In genomic region chr4:38184404-38184803, GRCh38 we compare ENCODE assay signal across 17 cellular contexts.
DNase-seq lines count a peak whose midpoint lies in the region; ATAC-seq, FAIRE-seq and TF ChIP-seq lines count a peak whose summit lies in the region.
"Had no signal": no experiment of that assay in that cellular context is flagged by ENCODE, and none has a peak within 500 bp of the region (broad histone marks: within the 10 kb centered on the region; RNA-seq: fewer than 3 reads in every experiment).

No MANE protein-coding gene starts in this region.

- no peak overlapping the region for H3K27ac ChIP-seq in H1 (ENCODE audit: low read depth, low read length)
- no peak overlapping the region for H3K27ac ChIP-seq in neural progenitor cell
- H3K27ac ChIP-seq: thoracic aorta had no signal

- no peak overlapping the region for H2AK5ac ChIP-seq in H1 (ENCODE audit: low read depth, low read length)

- CTCF ChIA-PET in H1 (lab: Charles Lee; ENCODE audit: partially characterized antibody), result interaction anchor here (0.7 to 2.8 kb wide), 14 partner anchors 24 to 1804 kb away, joined by 3 to 13 read pairs (median 4); partner anchors contain the start of gene TLR10

- H3K36me3 ChIP-seq in H1 (ENCODE audit: control insufficient read depth in 2 of 4, insufficient read depth in 4 of 4, low read length in 3 of 4) (peaks cover 0 to 6% (median 0%) of the 10 kb centered on the region in 4 experiments; a peak in 1 of 8 replicates), neural progenitor cell (no peaks in the 10 kb centered on the region)
- H3K36me3 ChIP-seq: HAP-1, thoracic aorta had no signal

- no peak overlapping the region for H2BK20ac ChIP-seq in H1 (ENCODE audit: low read length)

- WGBS in H1 (ENCODE audit: extremely low coverage in 1 of 2, insufficient coverage in 1 of 2, insufficient read length in 1 of 2, insufficient replicate concordance in 2 of 2, low coverage in 1 of 2, low lambda C conversion rate in 2 of 2, missing lambda C conversion rate in 1 of 2), 2 experiments, result 88% methylated on average over 8 of the region's 8 CpGs; no CpG with 5 or more reads in 1 of the 2 experiments

- H3K14ac ChIP-seq in H1 (ENCODE audit: insufficient read length), result no peak overlapping the region

- no peak for FAIRE-seq in H1 (lab: Jason Lieb, UNC)
- FAIRE-seq: D721Med had no signal

- H3K4me3 ChIP-seq in H1 (ENCODE audit: extremely low read depth in 1 of 4, insufficient read depth in 2 of 4, low read depth in 3 of 4, low read length in 4 of 4) (no peak overlapping the region), neural progenitor cell (no peak overlapping the region)
- H3K4me3 ChIP-seq: HAP-1, thoracic aorta had no signal

- no peak overlapping the region for H2AFZ ChIP-seq in H1 (ENCODE audit: low read length)
- no peak overlapping the region for H2AFZ ChIP-seq in neural progenitor cell (replicated peaks)

- ATAC-seq in HG02938 (IDR thresholded peaks at IDR 0.05; ENCODE audit: unreplicated experiment), result no peak
- ATAC-seq: activated CD8-positive, alpha-beta T cell treated with anti-CD3 and anti-CD28 coated beads, Interleukin-2, amount 10 ng/mL, durations not matched to agents 7 days and 5 days had no signal

- TF ChIP-seq RAD21 in H1 (IDR thresholded peaks at IDR 0.05 in 1 of 2, conservative IDR thresholded peaks at IDR 0.05 in 1 of 2; ENCODE audit: low read depth in 2 of 2, low read length in 2 of 2), result peak; percentile 25 to 60; a peak in 3 of 4 replicates

- TF ChIP-seq CTCF in GM12874 (IDR thresholded peaks at IDR 0.05; ENCODE audit: insufficient read depth, low read depth, low read length) (0 out of 2 replicates have a peak, but pooled peaks have one; percentile 15), H1 (IDR thresholded peaks at IDR 0.05; ENCODE audit: control extremely low read depth in 1 of 3, insufficient read depth in 1 of 3, low read depth in 1 of 3, low read length in 3 of 3) (peak in 2 of 3 experiments; percentile 31 to 44; a peak in 2 of 4 replicates), osteocyte (IDR thresholded peaks at IDR 0.05) (peak; percentile 29), neural progenitor cell (IDR thresholded peaks at IDR 0.05) (no peak)

- no peak overlapping the region for H3K4me3 Mint-ChIP-seq in osteocyte (ENCODE audit: unreplicated experiment)
- H3K4me3 Mint-ChIP-seq in neural progenitor cell, result no peak overlapping the region
- H3K4me3 Mint-ChIP-seq: activated CD8-positive, alpha-beta T cell treated with anti-CD3 and anti-CD28 coated beads, Interleukin-2, amount 10 ng/mL, durations not matched to agents 7 days and 5 days; memory B cell had no signal

- H3K4ac ChIP-seq in H1 (replicated peaks; ENCODE audit: insufficient read length, low read depth, low read length), result no peak overlapping the region

- H2BK5ac ChIP-seq in H1 (ENCODE audit: low read depth, low read length), result no peak overlapping the region

- no peak overlapping the region for H4K91ac ChIP-seq in H1 (replicated peaks; ENCODE audit: insufficient read length, low read length)

- H2BK120ac ChIP-seq in H1 (replicated peaks; ENCODE audit: low read depth, low read length), result no peak overlapping the region

- no peaks in the 10 kb centered on the region for H3K4me1 ChIP-seq in H1 (replicated peaks in 1 of 4; ENCODE audit: control insufficient read depth in 3 of 4, insufficient read depth in 4 of 4, low read length in 3 of 4)
- peaks cover 15% of the 10 kb centered on the region for H3K4me1 ChIP-seq in neural progenitor cell
- H3K4me1 ChIP-seq: HAP-1 had no signal

- peaks cover 10% of the 10 kb centered on the region for H3K4me1 Mint-ChIP-seq in osteocyte (ENCODE audit: unreplicated experiment)
- H3K4me1 Mint-ChIP-seq in neural progenitor cell, result peaks cover 17% of the 10 kb centered on the region

- no peak overlapping the region for H3K23ac ChIP-seq in H1 (ENCODE audit: insufficient read length)

- no peaks in the 10 kb centered on the region for H3K79me1 ChIP-seq in H1 (ENCODE audit: low read depth, low read length)

- DNase-seq in NOMO-1 (lab: John Stamatoyannopoulos, UW; ENCODE audit: unreplicated experiment in 2 of 2) (peak; percentile 57 to 76), H1 (ENCODE audit: low read depth in 1 of 2, low spot score in 2 of 2) (no peak), osteocyte (ENCODE audit: extremely low spot score, unreplicated experiment) (no peak), NCI-H510A (lab: John Stamatoyannopoulos, UW) (no peak), neural progenitor cell (ENCODE audit: low spot score) (no peak)
- DNase-seq: activated CD8-positive, alpha-beta T cell treated with anti-CD3 and anti-CD28 coated beads, Interleukin-2, amount 10 ng/mL, durations not matched to agents 7 days and 5 days; erythroblast; NCI-H187; NCI-H69; occipital lobe; SIG-M5 had no signal

- H3K27ac Mint-ChIP-seq in osteocyte (ENCODE audit: unreplicated experiment), result no peak overlapping the region
- H3K27ac Mint-ChIP-seq in neural progenitor cell, result no peak overlapping the region
- H3K27ac Mint-ChIP-seq: activated CD8-positive, alpha-beta T cell treated with anti-CD3 and anti-CD28 coated beads, Interleukin-2, amount 10 ng/mL, durations not matched to agents 7 days and 5 days; memory B cell had no signal

- no peak for TF ChIP-seq EP300 in H1 (IDR thresholded peaks at IDR 0.05; ENCODE audit: borderline replicate concordance in 1 of 2, low read depth in 2 of 2, low read length in 2 of 2)

- H3K4me2 ChIP-seq in H1 (ENCODE audit: insufficient read depth in 1 of 2, low read depth in 2 of 2, low read length in 2 of 2) (no peak overlapping the region), neural progenitor cell (no peak overlapping the region)

- no peak overlapping the region for H3K18ac ChIP-seq in H1 (ENCODE audit: extremely low read depth, low read length)

- H3K27me3 Mint-ChIP-seq in osteocyte (ENCODE audit: unreplicated experiment) (no peaks in the 10 kb centered on the region), neural progenitor cell (ENCODE audit: insufficient read depth, low read depth) (peaks cover 3% of the 10 kb centered on the region)
- H3K27me3 Mint-ChIP-seq: memory B cell had no signal

- H3K56ac ChIP-seq in H1 (replicated peaks; ENCODE audit: insufficient read length, low read depth, low read length), result no peak overlapping the region

- no peaks in the 10 kb centered on the region for H3K36me3 Mint-ChIP-seq in osteocyte (ENCODE audit: unreplicated experiment)
- H3K36me3 Mint-ChIP-seq in neural progenitor cell, result no peaks in the 10 kb centered on the region
- H3K36me3 Mint-ChIP-seq: memory B cell had no signal

- no peak overlapping the region for H4K8ac ChIP-seq in H1 (ENCODE audit: extremely low read depth, insufficient read depth, low read length)

- TF ChIP-seq POLR2A in H1 (IDR thresholded peaks at IDR 0.05; ENCODE audit: control extremely low read depth in 1 of 2, low read depth in 2 of 2, low read length in 2 of 2), result no peak

- POLR2A ChIA-PET in H1 (lab: Charles Lee; ENCODE audit: partially characterized antibody), result interaction anchor here (0.6 kb wide), 1 partner anchor 17 kb away, joined by 3 read pairs; no protein-coding TSS in a partner anchor

- no peaks in the 10 kb centered on the region for H3K27me3 ChIP-seq in H1 (replicated peaks in 1 of 4; ENCODE audit: control insufficient read depth in 3 of 4, extremely low read depth in 1 of 4, insufficient read depth in 3 of 4, low read length in 3 of 4)
- no peaks in the 10 kb centered on the region for H3K27me3 ChIP-seq in neural progenitor cell

- H3K9me3 Mint-ChIP-seq in osteocyte (ENCODE audit: unreplicated experiment), result no peaks in the 10 kb centered on the region
- peaks cover 20% of the 10 kb centered on the region for H3K9me3 Mint-ChIP-seq in neural progenitor cell
- H3K9me3 Mint-ChIP-seq: memory B cell had no signal

- H3F3A ChIP-seq in neural progenitor cell (ENCODE audit: low read depth), result peaks cover 12% of the 10 kb centered on the region

- no peaks in the 10 kb centered on the region for H3K79me2 ChIP-seq in H1 (ENCODE audit: control insufficient read depth in 1 of 2, insufficient read depth in 2 of 2, low read length in 2 of 2)
- no peaks in the 10 kb centered on the region for H3K79me2 ChIP-seq in neural progenitor cell (ENCODE audit: low read depth)

- H3K9me3 ChIP-seq in H1 (ENCODE audit: insufficient read depth in 2 of 2, low read depth in 1 of 2, low read length in 1 of 2) (peaks cover 13 to 16% of the 10 kb centered on the region in 2 experiments; a peak in 2 of 4 replicates), neural progenitor cell (ENCODE audit: low read depth) (no peaks in the 10 kb centered on the region)
- H3K9me3 ChIP-seq: HAP-1, thoracic aorta had no signal

- no peak overlapping the region for H2BK15ac ChIP-seq in H1 (ENCODE audit: low read length)

- H3K23me2 ChIP-seq in H1 (ENCODE audit: low read depth, low read length), result no peaks in the 10 kb centered on the region

- no peak overlapping the region for H2BK12ac ChIP-seq in H1 (ENCODE audit: low read depth, low read length)

- H4K20me1 ChIP-seq in H1 (replicated peaks in 1 of 2; ENCODE audit: control insufficient read depth in 1 of 2, insufficient read depth in 2 of 2, low read length in 2 of 2) (no peaks in the 10 kb centered on the region), neural progenitor cell (ENCODE audit: low read depth) (no peaks in the 10 kb centered on the region)

- no peak overlapping the region for H4K5ac ChIP-seq in H1 (ENCODE audit: insufficient read length, low read depth, low read length)

- H3K9ac ChIP-seq in H1 (replicated peaks in 1 of 4; ENCODE audit: extremely low read depth in 1 of 4, low read depth in 3 of 4, low read length in 3 of 4), result no peak overlapping the region
- no peak overlapping the region for H3K9ac ChIP-seq in neural progenitor cell

TF ChIP-seq in H1, 55 proteins besides CTCF, POLR2A, EP300 and RAD21 (continues in another document):
- TF ChIP-seq CREB1 (IDR thresholded peaks at IDR 0.05), result no peak
- no peak for TF ChIP-seq YY1 (IDR thresholded peaks at IDR 0.05; ENCODE audit: low read depth, low read length)
- no peak for TF ChIP-seq TAF7 (optimal IDR thresholded peaks at IDR 0.05; ENCODE audit: borderline replicate concordance, low read depth, low read length)
- no peak for TF ChIP-seq E2F6 (IDR thresholded peaks at IDR 0.05)
- no peak for TF ChIP-seq RXRA (IDR thresholded peaks at IDR 0.05; ENCODE audit: insufficient read depth, low read depth, low read length)
- TF ChIP-seq RNF2 (IDR thresholded peaks at IDR 0.05; ENCODE audit: borderline replicate concordance, low read depth, low read length, missing control alignments, poor library complexity, severe bottlenecking), result no peak
- TF ChIP-seq TAF1 (IDR thresholded peaks at IDR 0.05; ENCODE audit: low read depth, low read length), result no peak
- no peak for TF ChIP-seq CBX5 (IDR thresholded peaks at IDR 0.05; ENCODE audit: low read depth, low read length)
- no peak for TF ChIP-seq POLR2AphosphoS5 (IDR thresholded peaks at IDR 0.05; ENCODE audit: low read depth, low read length)
- no peak for TF ChIP-seq BRCA1 (IDR thresholded peaks at IDR 0.05; ENCODE audit: low read depth, low read length)

Comparison
In these comparisons a context has a peak if more than half of its experiments do, and no peak if none do; other contexts are left out.
1. DNase-seq: peak in NOMO-1 (2 of 2); none in H1 (0 of 2), osteocyte (single experiment), NCI-H510A (single experiment) and neural progenitor cell (single experiment).